ENCODE assay signal across 25 cellular contexts in the genomic region with DNA sequence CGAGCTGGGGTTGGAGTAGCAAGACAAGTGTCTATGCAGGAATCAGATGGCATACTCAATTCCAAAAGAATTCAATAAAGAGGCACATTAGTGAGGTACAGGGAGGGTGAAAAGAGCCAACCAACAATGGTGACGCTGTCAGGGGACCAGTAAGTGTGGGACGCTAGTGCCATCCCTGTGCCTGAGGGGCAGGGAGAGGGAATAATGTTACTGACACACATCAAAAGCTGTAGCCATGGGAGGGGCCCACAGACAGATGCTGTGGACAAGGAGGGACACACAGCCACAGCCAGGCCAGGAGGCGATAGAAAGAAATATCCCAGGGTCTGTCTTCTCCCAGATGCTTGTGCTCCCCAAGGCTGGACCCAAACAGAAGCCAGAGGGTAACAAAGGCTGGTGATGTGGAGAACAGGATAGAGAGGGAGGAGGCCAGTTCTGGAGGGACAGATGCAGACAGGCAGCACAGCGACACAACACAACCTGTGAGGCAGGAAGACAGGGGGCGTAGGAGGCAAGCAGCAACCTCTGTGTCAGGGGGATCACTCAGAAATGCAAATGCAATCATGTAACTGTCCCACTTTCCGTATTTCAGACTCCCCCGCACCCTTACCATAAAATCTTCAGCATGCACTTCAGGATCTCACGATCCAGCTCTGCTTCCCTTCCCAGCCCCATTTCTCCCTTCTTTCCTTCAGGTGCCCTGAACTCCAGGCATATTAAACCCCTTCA.
DNase-seq lines count a peak whose midpoint lies in the region; ATAC-seq and TF ChIP-seq lines count a peak whose summit lies in the region.
"Had no signal": no experiment of that assay in that cellular context is flagged by ENCODE, and none has a peak within 500 bp of the region (broad histone marks: within the 10 kb centered on the region; RNA-seq: fewer than 3 reads in every experiment).

No MANE protein-coding gene starts in this region.

- H3F3A ChIP-seq in GM23338 (replicated peaks; ENCODE audit: low read depth) = no peaks in the 10 kb centered on the region

- POLR2A ChIA-PET in RWPE1 (lab: Yijun Ruan, JAX; ENCODE audit: low non-redundant PET) = no interaction called here

- no peak overlapping the region for H3K4me2 ChIP-seq in GM23338

- H3K27ac Mint-ChIP-seq in GM23338 = no peak overlapping the region
- H3K27ac Mint-ChIP-seq in nephron progenitor cell = no peak overlapping the region
- H3K27ac Mint-ChIP-seq: activated B cell treated with CpG ODN at 0.5 μM for 24 hours; activated CD4-positive, alpha-beta memory T cell treated with anti-CD3 and anti-CD28 coated beads for 36 hours; activated naive CD8-positive, alpha-beta T cell treated with anti-CD3 and anti-CD28 coated beads for 36 hours; activated T-helper 17 cell treated with anti-CD3 and anti-CD28 coated beads, Interleukin-2, amount 50 U/mL, for 72 hours; immature natural killer cell; nephron had no signal

- H3K4me1 Mint-ChIP-seq in GM23338 (peaks cover 23% of the 10 kb centered on the region), nephron progenitor cell (peaks cover 33% of the 10 kb centered on the region)
- H3K4me1 Mint-ChIP-seq: activated B cell treated with CpG ODN at 0.5 μM for 24 hours; activated naive CD8-positive, alpha-beta T cell treated with anti-CD3 and anti-CD28 coated beads for 36 hours; activated T-helper 17 cell treated with anti-CD3 and anti-CD28 coated beads, Interleukin-2, amount 50 U/mL, for 72 hours; immature natural killer cell; nephron; stimulated activated naive CD8-positive, alpha-beta T cell treated with anti-CD3 and anti-CD28 coated beads, Interleukin-15, amount 100 ng/mL, for 72 hours had no signal

- H3K4me3 Mint-ChIP-seq in GM23338 (no peak overlapping the region), nephron progenitor cell (no peak overlapping the region)
- H3K4me3 Mint-ChIP-seq: activated B cell treated with CpG ODN at 0.5 μM for 24 hours; activated CD4-positive, alpha-beta memory T cell treated with anti-CD3 and anti-CD28 coated beads for 36 hours; activated naive CD8-positive, alpha-beta T cell treated with anti-CD3 and anti-CD28 coated beads for 36 hours; activated T-helper 17 cell treated with anti-CD3 and anti-CD28 coated beads, Interleukin-2, amount 50 U/mL, for 72 hours; immature natural killer cell; nephron; stimulated activated naive CD8-positive, alpha-beta T cell treated with anti-CD3 and anti-CD28 coated beads, Interleukin-15, amount 100 ng/mL, for 72 hours had no signal

- H3K27me3 Mint-ChIP-seq in GM23338 (ENCODE audit: insufficient read depth, low read depth, poor library complexity) (peaks cover 2% of the 10 kb centered on the region), nephron progenitor cell (ENCODE audit: low read depth, poor library complexity) (peaks cover 11% of the 10 kb centered on the region)
- H3K27me3 Mint-ChIP-seq: activated B cell treated with CpG ODN at 0.5 μM for 24 hours; activated CD4-positive, alpha-beta memory T cell treated with anti-CD3 and anti-CD28 coated beads for 36 hours; activated T-helper 17 cell treated with anti-CD3 and anti-CD28 coated beads, Interleukin-2, amount 50 U/mL, for 72 hours had no signal

- H3K27ac ChIP-seq in GM23338 (ENCODE audit: low read depth) (no peak overlapping the region), RWPE1 (no peak overlapping the region)
- H3K27ac ChIP-seq: ascending aorta, heart right ventricle, tibial artery had no signal

- CTCF ChIA-PET in RWPE1 (lab: Yijun Ruan, JAX) = interaction anchor here (0.6 kb wide), 1 partner anchor 587 kb away, joined by 3 read pairs; no protein-coding TSS in a partner anchor

- no peaks in the 10 kb centered on the region for H4K20me1 ChIP-seq in GM23338 (replicated peaks; ENCODE audit: insufficient read depth)

- H3K4me1 ChIP-seq in GM23338 (ENCODE audit: insufficient read depth) = peaks cover 8% of the 10 kb centered on the region; the same call in 1 of the 2 replicates
- H3K4me1 ChIP-seq: ascending aorta, heart right ventricle, tibial artery had no signal

- no peaks in the 10 kb centered on the region for H3K36me3 ChIP-seq in GM23338 (ENCODE audit: insufficient read depth)
- H3K36me3 ChIP-seq: ascending aorta, heart right ventricle, tibial artery had no signal

- no peaks in the 10 kb centered on the region for H3K79me2 ChIP-seq in GM23338 (replicated peaks; ENCODE audit: insufficient read depth)

- peaks cover 1% of the 10 kb centered on the region; the same call in 2 of the 3 replicates for H3K9me3 Mint-ChIP-seq in GM23338
- H3K9me3 Mint-ChIP-seq in nephron progenitor cell = peaks cover 7% of the 10 kb centered on the region
- H3K9me3 Mint-ChIP-seq: activated B cell treated with CpG ODN at 0.5 μM for 24 hours; activated CD4-positive, alpha-beta memory T cell treated with anti-CD3 and anti-CD28 coated beads for 36 hours; activated naive CD8-positive, alpha-beta T cell treated with anti-CD3 and anti-CD28 coated beads for 36 hours; activated T-helper 17 cell treated with anti-CD3 and anti-CD28 coated beads, Interleukin-2, amount 50 U/mL, for 72 hours; nephron had no signal

- no peaks in the 10 kb centered on the region; the same call in 1 of the 2 replicates for H3K9me2 ChIP-seq in GM23338 (ENCODE audit: insufficient read depth)

- DNase-seq in GM23338 (ENCODE audit: low spot score) = peak; percentile 62
- DNase-seq in NCI-H1694 (lab: John Stamatoyannopoulos, UW) = peak; percentile 5
- DNase-seq in epithelial cell of proximal tubule (ENCODE audit: low read depth) = no peak
- DNase-seq in nephron progenitor cell = peak; percentile 15
- DNase-seq in RWPE1 (ENCODE audit: low spot score) = no peak
- DNase-seq in globus pallidus (ENCODE audit: low spot score) = no peak
- DNase-seq: activated B cell treated with CpG ODN at 0.5 μM for 24 hours; activated CD4-positive, alpha-beta memory T cell treated with anti-CD3 and anti-CD28 coated beads for 36 hours; activated CD8-positive, alpha-beta memory T cell treated with anti-CD3 and anti-CD28 coated beads, Interleukin-2, amount 50 U/mL, for 48 hours; activated naive CD8-positive, alpha-beta T cell treated with anti-CD3 and anti-CD28 coated beads for 36 hours; dermis blood vessel endothelial cell; heart right ventricle; immature natural killer cell; Kasumi-1; NCI-H187; OCI-M1; stimulated activated naive CD8-positive, alpha-beta T cell treated with anti-CD3 and anti-CD28 coated beads, Interleukin-15, amount 100 ng/mL, for 72 hours; T1000; tibial artery had no signal

- H3K4me3 ChIP-seq in GM23338 = no peak overlapping the region
- H3K4me3 ChIP-seq in epithelial cell of proximal tubule (ENCODE audit: low read depth, low read length) = no peak overlapping the region
- H3K4me3 ChIP-seq: ascending aorta, heart right ventricle, tibial artery had no signal

- H2AFZ ChIP-seq in GM23338 = peak overlapping the region; percentile 14; the same call in 1 of the 2 replicates

- peak; percentile 91 for ATAC-seq in GM23338
- no peak for ATAC-seq in esophagus mucosa
- ATAC-seq: activated T-helper 17 cell treated with anti-CD3 and anti-CD28 coated beads, Interleukin-2, amount 50 U/mL, for 72 hours; heart right ventricle; Right ventricle myocardium inferior; sciatic nerve; stimulated activated naive CD8-positive, alpha-beta T cell treated with anti-CD3 and anti-CD28 coated beads, Interleukin-15, amount 100 ng/mL, for 72 hours had no signal

- H3K27me3 ChIP-seq in GM23338 (ENCODE audit: insufficient read depth) = no peaks in the 10 kb centered on the region
- H3K27me3 ChIP-seq: ascending aorta, heart right ventricle, tibial artery had no signal

- H3K36me3 Mint-ChIP-seq in GM23338 (ENCODE audit: low read depth) (peaks cover 2% of the 10 kb centered on the region; the same call in 2 of the 3 replicates), nephron progenitor cell (ENCODE audit: low read depth) (peaks cover 8% of the 10 kb centered on the region)
- H3K36me3 Mint-ChIP-seq: activated CD4-positive, alpha-beta memory T cell treated with anti-CD3 and anti-CD28 coated beads for 36 hours; activated naive CD8-positive, alpha-beta T cell treated with anti-CD3 and anti-CD28 coated beads for 36 hours; immature natural killer cell had no signal

- peak; percentile 38 to 73 for TF ChIP-seq CTCF in GM23338 (conservative IDR thresholded peaks at IDR 0.05; ENCODE audit: low read depth in 2 of 2)
- TF ChIP-seq CTCF in epithelial cell of proximal tubule (conservative IDR thresholded peaks at IDR 0.05; ENCODE audit: low read depth, low read length) = peak; percentile 12
- no peak for TF ChIP-seq CTCF in nephron progenitor cell (IDR thresholded peaks at IDR 0.05)
- TF ChIP-seq CTCF in RWPE1 (conservative IDR thresholded peaks at IDR 0.05; ENCODE audit: low read depth) = no peak

TF ChIP-seq in GM23338, 12 proteins besides CTCF, POLR2A, EP300 and RAD21:
- no peak for TF ChIP-seq CREB1 (CRISPR knock-in tag; IDR thresholded peaks at IDR 0.05; ENCODE audit: low read depth)
- TF ChIP-seq JUNB (IDR thresholded peaks at IDR 0.05; ENCODE audit: unreplicated experiment) = no peak
TF ChIP-seq in GM23338: peak in this region for 0.

Comparison
In these comparisons a context has a peak if more than half of its experiments do, and no peak if none do; other contexts are left out.
1. DNase-seq: peak in GM23338 (single experiment), NCI-H1694 (single experiment) and nephron progenitor cell (single experiment); none in epithelial cell of proximal tubule (single experiment), RWPE1 (single experiment) and globus pallidus (single experiment).
2. CTCF ChIP-seq: peak in GM23338 (2 of 2) and epithelial cell of proximal tubule (single experiment); none in nephron progenitor cell (single experiment) and RWPE1 (single experiment).